8 cellular contexts compared by ENCODE assay signal in genomic region chr10:70146489-70147488, GRCh38. TPM values are rescaled to one million over a fixed set of nuclear protein-coding genes. Genes with fewer than 3 reads are reported as not detected.
DNase-seq lines count a peak whose midpoint lies in the region; ATAC-seq and TF ChIP-seq lines count a peak whose summit lies in the region.

Gene TYSND1 (minus strand): TSS chr10:70146700. CDS start chr10:70146586, 114 bp downstream.

- peak within 1 kb of the TSS; percentile 86; the same call in 1 of the 2 replicates for H2AFZ ChIP-seq in GM23338

- H4K20me1 ChIP-seq in GM23338 (replicated peaks; ENCODE audit: insufficient read depth), result no peaks in the 10 kb centered on the region; the same call in none of the 2 replicates

- H3K36me3 Mint-ChIP-seq in GM23338 (ENCODE audit: low read depth) (peaks cover 14% of the 10 kb centered on the region; the same call in 2 of the 3 replicates), naive B cell (peaks cover 0 to under 1% of the 10 kb centered on the region in 2 donors)
- H3K36me3 Mint-ChIP-seq in activated T-helper 1 cell treated with anti-CD3 and anti-CD28 coated beads, Interleukin-12 subunit alpha, Interleukin-12 subunit beta, Interleukin-2, Interleukin-4 antibody, amounts not matched to agents 30 ng/mL and 10 ng/mL and 1 ng/mL, durations not matched to agents 14 hours and 24 hours and 36 hours (ENCODE audit: low read depth), result peaks cover 15% of the 10 kb centered on the region
- H3K36me3 Mint-ChIP-seq in stimulated activated memory B cell treated with anti-CD40 and anti-IgM and Interleukin-4, amounts not matched to agents 10 μg/mL and 1 μg/mL and 100 μg/mL, for 72 hours, result peaks cover 21% of the 10 kb centered on the region

- ATAC-seq in GM23338 (peak; percentile 92), naive B cell (ENCODE audit: low read depth in 2 of 2) (peak; percentile 80)
- ATAC-seq in stimulated activated memory B cell treated with anti-CD40 and anti-IgM and Interleukin-4, amounts not matched to agents 10 μg/mL and 1 μg/mL and 100 μg/mL, for 72 hours, result peak; percentile 95

- peak within 1 kb of the TSS; percentile 90 for H3K4me2 ChIP-seq in GM23338

- H3K4me3 Mint-ChIP-seq in GM23338 (peak within 1 kb of the TSS; percentile 85), naive B cell (peak within 1 kb of the TSS; percentile 81 to 99 (median 94))
- peak within 1 kb of the TSS; percentile 92 for H3K4me3 Mint-ChIP-seq in activated T-helper 1 cell treated with anti-CD3 and anti-CD28 coated beads, Interleukin-12 subunit alpha, Interleukin-12 subunit beta, Interleukin-2, Interleukin-4 antibody, amounts not matched to agents 30 ng/mL and 10 ng/mL and 1 ng/mL, durations not matched to agents 14 hours and 24 hours and 36 hours
- H3K4me3 Mint-ChIP-seq in stimulated activated memory B cell treated with anti-CD40 and anti-IgM and Interleukin-4, amounts not matched to agents 10 μg/mL and 1 μg/mL and 100 μg/mL, for 72 hours, result peak within 1 kb of the TSS; percentile 94

- H3K4me3 ChIP-seq in GM23338, result peak within 1 kb of the TSS; percentile 55

- H3F3A ChIP-seq in GM23338 (replicated peaks; ENCODE audit: low read depth), result 0 out of 2 replicates have a peak, but pooled peaks cover 3% of the 10 kb centered on the region

- H3K27me3 ChIP-seq in GM23338 (ENCODE audit: insufficient read depth), result peaks cover 7% of the 10 kb centered on the region; the same call in 1 of the 2 replicates

- H3K27me3 Mint-ChIP-seq in GM23338 (ENCODE audit: insufficient read depth, low read depth, poor library complexity) (peaks cover 6% of the 10 kb centered on the region), naive B cell (no peaks in the 10 kb centered on the region)
- H3K27me3 Mint-ChIP-seq in activated T-helper 1 cell treated with anti-CD3 and anti-CD28 coated beads, Interleukin-12 subunit alpha, Interleukin-12 subunit beta, Interleukin-2, Interleukin-4 antibody, amounts not matched to agents 30 ng/mL and 10 ng/mL and 1 ng/mL, durations not matched to agents 14 hours and 24 hours and 36 hours (ENCODE audit: insufficient read depth), result no peaks in the 10 kb centered on the region
- H3K27me3 Mint-ChIP-seq in stimulated activated memory B cell treated with anti-CD40 and anti-IgM and Interleukin-4, amounts not matched to agents 10 μg/mL and 1 μg/mL and 100 μg/mL, for 72 hours, result no peaks in the 10 kb centered on the region

- H3K4me1 ChIP-seq in GM23338 (ENCODE audit: insufficient read depth), result peaks cover 12% of the 10 kb centered on the region; the same call in 1 of the 2 replicates

- H3K27ac ChIP-seq in GM23338 (ENCODE audit: low read depth), result peak within 1 kb of the TSS; percentile 9

- H3K27ac Mint-ChIP-seq in GM23338, result peak within 1 kb of the TSS; percentile 98
- H3K27ac Mint-ChIP-seq in activated T-helper 1 cell treated with anti-CD3 and anti-CD28 coated beads, Interleukin-12 subunit alpha, Interleukin-12 subunit beta, Interleukin-2, Interleukin-4 antibody, amounts not matched to agents 30 ng/mL and 10 ng/mL and 1 ng/mL, durations not matched to agents 14 hours and 24 hours and 36 hours, result peak within 1 kb of the TSS; percentile 96
- peak within 1 kb of the TSS; percentile 74 to 98 (median 94) for H3K27ac Mint-ChIP-seq in naive B cell
- peak within 1 kb of the TSS; percentile 93 for H3K27ac Mint-ChIP-seq in stimulated activated memory B cell treated with anti-CD40 and anti-IgM and Interleukin-4, amounts not matched to agents 10 μg/mL and 1 μg/mL and 100 μg/mL, for 72 hours

- intact Hi-C loops in activated T-helper 1 cell treated with anti-CD3 and anti-CD28 coated beads, Interleukin-12 subunit alpha, Interleukin-12 subunit beta, Interleukin-2, Interleukin-4 antibody, amounts not matched to agents 30 ng/mL and 10 ng/mL and 1 ng/mL, durations not matched to agents 14 hours and 24 hours and 36 hours (cut with micrococcal nuclease), result loop anchor here (1.0 to 5.0 kb wide), 11 partner anchors 14 to 431 kb away; partner anchors contain the start of genes AIFM2, EIF4EBP2, LRRC20 and PPA1

- H3K9me3 Mint-ChIP-seq in GM23338 (no peaks in the 10 kb centered on the region), naive B cell (no peaks in the 10 kb centered on the region)
- H3K9me3 Mint-ChIP-seq in activated T-helper 1 cell treated with anti-CD3 and anti-CD28 coated beads, Interleukin-12 subunit alpha, Interleukin-12 subunit beta, Interleukin-2, Interleukin-4 antibody, amounts not matched to agents 30 ng/mL and 10 ng/mL and 1 ng/mL, durations not matched to agents 14 hours and 24 hours and 36 hours, result no peaks in the 10 kb centered on the region
- H3K9me3 Mint-ChIP-seq in stimulated activated memory B cell treated with anti-CD40 and anti-IgM and Interleukin-4, amounts not matched to agents 10 μg/mL and 1 μg/mL and 100 μg/mL, for 72 hours, result no peaks in the 10 kb centered on the region

- H3K79me2 ChIP-seq in GM23338 (replicated peaks; ENCODE audit: insufficient read depth), result peaks cover 7% of the 10 kb centered on the region; the same call in 1 of the 2 replicates

- peaks cover 3% of the 10 kb centered on the region for H3K36me3 ChIP-seq in GM23338 (ENCODE audit: insufficient read depth)

- peak; percentile 54 to 84 for TF ChIP-seq CTCF in GM23338 (conservative IDR thresholded peaks at IDR 0.05; ENCODE audit: low read depth in 2 of 2)

- DNase-seq in EL (peak; percentile 100), GM23338 (ENCODE audit: low spot score) (peak; percentile 99), LHCN-M2 (ENCODE audit: low read depth) (peak; percentile 98), RPMI7951 (ENCODE audit: low read depth) (peak; percentile 97), fibroblast of gingiva (ENCODE audit: low read depth) (peak; percentile 97), naive B cell (peak; percentile 90)
- peak; percentile 90 for DNase-seq in activated T-helper 1 cell treated with anti-CD3 and anti-CD28 coated beads, Interleukin-12 subunit alpha, Interleukin-12 subunit beta, Interleukin-2, Interleukin-4 antibody, amounts not matched to agents 30 ng/mL and 10 ng/mL and 1 ng/mL, durations not matched to agents 14 hours and 24 hours and 36 hours (ENCODE audit: low spot score)

- H3K9me2 ChIP-seq in GM23338 (ENCODE audit: insufficient read depth), result no peaks in the 10 kb centered on the region

- H3K4me1 Mint-ChIP-seq in GM23338, result peaks cover 14% of the 10 kb centered on the region
- H3K4me1 Mint-ChIP-seq in activated T-helper 1 cell treated with anti-CD3 and anti-CD28 coated beads, Interleukin-12 subunit alpha, Interleukin-12 subunit beta, Interleukin-2, Interleukin-4 antibody, amounts not matched to agents 30 ng/mL and 10 ng/mL and 1 ng/mL, durations not matched to agents 14 hours and 24 hours and 36 hours (ENCODE audit: low read depth), result peaks cover 8% of the 10 kb centered on the region
- H3K4me1 Mint-ChIP-seq in naive B cell, result peaks cover 26 to 39% (median 27%) of the 10 kb centered on the region in 3 donors
- peaks cover 32% of the 10 kb centered on the region for H3K4me1 Mint-ChIP-seq in stimulated activated memory B cell treated with anti-CD40 and anti-IgM and Interleukin-4, amounts not matched to agents 10 μg/mL and 1 μg/mL and 100 μg/mL, for 72 hours

TF ChIP-seq in GM23338, 12 proteins besides CTCF, POLR2A, EP300 and RAD21:
- TF ChIP-seq STAT1 (IDR thresholded peaks at IDR 0.05; ENCODE audit: unreplicated experiment), result no peak
- peak; percentile 97 for TF ChIP-seq POLR2AphosphoS5 (IDR thresholded peaks at IDR 0.05; ENCODE audit: low read depth)
- peak; percentile 87 for TF ChIP-seq CREB1 (CRISPR knock-in tag; IDR thresholded peaks at IDR 0.05; ENCODE audit: low read depth)
- TF ChIP-seq ETS1 (IDR thresholded peaks at IDR 0.05), result peak; percentile 12
- 0 out of 2 replicates have a peak, but pooled peaks have one; percentile 63 for TF ChIP-seq ZNF114 (CRISPR knock-in tag; IDR thresholded peaks at IDR 0.05)

RNA-seq across cellular contexts. Expression of gene TYSND1, which starts in this region (rescaled TPM):
- 14.1 and 19.5 TPM in 2 replicates for total RNA-seq in GM23338 (2014; rRNA removed; shearing (Covaris generic))
- 5.2 and 5.4 TPM in 2 replicates for polyA plus RNA-seq in GM23338 (2016; fragmentation: Nextera tagmentation; extraction: Ambion mirVana)
- 14.1 and 20.5 TPM in 2 replicates for total RNA-seq in LHCN-M2 (2014; rRNA removed)
- 5.3 TPM for polyA plus RNA-seq in LHCN-M2 (2012)
- 5.5 and 8.2 TPM in 2 replicates for total RNA-seq in RPMI7951 (2014; rRNA removed; shearing (Covaris generic))
- 12.6 and 12.7 TPM in 2 replicates for total RNA-seq in activated T-helper 1 cell treated with anti-CD3 and anti-CD28 coated beads, Interleukin-12 subunit alpha, Interleukin-12 subunit beta, Interleukin-2, Interleukin-4 antibody, amounts not matched to agents 30 ng/mL and 10 ng/mL and 1 ng/mL, durations not matched to agents 14 hours and 24 hours and 36 hours
- 10 to 100 TPM; 19.8 to 33.5 (median 25.0) TPM for polyA plus RNA-seq in naive B cell (ENCODE audit: low read depth in 6 of 6)

Comparison
In these comparisons a context has a peak if more than half of its experiments do, and no peak if none do; other contexts are left out.
1. Peak in every context shown above with its lines: DNase-seq, ATAC-seq, H3K4me3 ChIP-seq and H3K27ac ChIP-seq.